Comparison of ENCODE assay signal across 26 cellular contexts in the genomic region with DNA sequence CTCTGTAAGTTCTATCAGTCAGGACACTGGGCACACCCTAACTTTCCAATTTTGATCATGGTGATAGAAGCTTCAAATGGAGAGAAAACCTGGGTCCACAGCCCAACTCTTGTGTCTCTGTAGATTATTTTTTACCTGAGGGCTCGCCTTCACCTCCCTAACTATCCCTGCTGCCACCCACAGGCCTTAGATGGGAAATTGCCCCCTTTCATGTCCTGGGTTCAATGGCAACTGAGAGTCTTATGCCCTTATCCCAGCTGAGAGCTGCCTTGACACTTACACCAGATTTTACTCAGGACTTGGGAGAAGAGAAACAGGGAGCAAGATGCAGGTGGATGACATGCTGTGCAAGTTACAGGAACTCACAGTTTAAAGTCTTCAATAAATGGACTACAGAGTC.
"Had no signal": no experiment of that assay in that cellular context is flagged by ENCODE, and none has a peak within 500 bp of the region (broad histone marks: within the 10 kb centered on the region; RNA-seq: fewer than 3 reads in every experiment).

No MANE protein-coding gene starts in this region.

- DNase-seq: activated CD4-positive, alpha-beta T cell treated with anti-CD3 and anti-CD28 coated beads, Interleukin-2, amount 10 ng/mL, durations not matched to agents 24 days and 14 days; activated CD4-positive, alpha-beta T cell treated with anti-CD3 and anti-CD28 coated beads, Interleukin-2, amount 50 U/mL, for 4 hours; activated CD8-positive, alpha-beta T cell treated with anti-CD3 and anti-CD28 coated beads for 36 hours; activated effector memory CD4-positive, alpha-beta T cell treated with Interleukin-2 at 50 U/mL for 16 hours; activated naive CD4-positive, alpha-beta T cell treated with anti-CD3 and anti-CD28 coated beads, Interleukin-2, amount 10 ng/mL, durations not matched to agents 7 days and 5 days; activated naive CD8-positive, alpha-beta T cell treated with anti-CD3 and anti-CD28 coated beads, Interleukin-2, amount 50 U/mL, for 24 hours; activated T-cell treated with anti-CD3 and anti-CD28 coated beads, Interleukin-2, amount 50 U/mL, for 4 hours; anterior cingulate cortex; caudate nucleus; cerebellar nuclear complex; NCI-H1092; NCI-H1436 treated with DMSO at 0.1 percent for 48 hours; NCI-H1694 treated with DMSO at 0.1 percent for 48 hours; NCI-H2029; NCI-H2107; NCI-H2171; NCI-H510A; NCI-H526; NCI-H748 treated with DMSO at 0.1 percent for 48 hours; NK-92 treated with Interleukin-12 subunit alpha and Interleukin-12 subunit beta, amount 100 ng/mL, for 24 hours; OCI-M1; Right ventricle myocardium superior; T1000; WERI-Rb-1 had no signal

- H3K36me3 ChIP-seq: WERI-Rb-1 had no signal

- H3K4me3 ChIP-seq: SK-N-MC had no signal

- ATAC-seq: activated CD8-positive, alpha-beta T cell treated with anti-CD3 and anti-CD28 coated beads for 36 hours; activated naive CD8-positive, alpha-beta T cell treated with anti-CD3 and anti-CD28 coated beads, Interleukin-2, amount 50 U/mL, for 24 hours; activated T-cell treated with anti-CD3 and anti-CD28 coated beads, Interleukin-2, amount 50 U/mL, for 4 hours had no signal

- FAIRE-seq: bronchial epithelial cell had no signal

- H3K27ac ChIP-seq: SK-N-MC, WERI-Rb-1 had no signal
